29 cellular contexts compared by ENCODE assay signal in genomic region chr20:38224534-38224933, GRCh38. TPM values are rescaled to one million over a fixed set of nuclear protein-coding genes. Genes with fewer than 3 reads are reported as not detected.
"Had no signal": no experiment of that assay in that cellular context is flagged by ENCODE, and none has a peak within 500 bp of the region (broad histone marks: within the 10 kb centered on the region; RNA-seq: fewer than 3 reads in every experiment).

No MANE protein-coding gene starts in this region.

- H3K9me3 ChIP-seq: adrenal gland, ascending aorta, right lobe of liver, thyroid gland, upper lobe of right lung had no signal

- H3K4me1 ChIP-seq: adrenal gland, parathyroid adenoma, upper lobe of right lung had no signal

- H3K4me3 Mint-ChIP-seq: activated CD4-positive, alpha-beta T cell treated with anti-CD3 and anti-CD28 coated beads, Interleukin-2, amount 10 ng/mL, durations not matched to agents 7 days and 5 days; activated naive CD8-positive, alpha-beta T cell; activated T-cell treated with anti-CD3 and anti-CD28 coated beads, Interleukin-2, amount 50 U/mL, for 24 hours; memory B cell; nephron had no signal

- H3K9ac ChIP-seq: parathyroid adenoma had no signal

- H3K36me3 Mint-ChIP-seq: activated naive CD8-positive, alpha-beta T cell; memory B cell had no signal

- H2AFZ ChIP-seq: parathyroid adenoma had no signal

- FAIRE-seq: colon, endothelial cell of umbilical vein, small intestine had no signal

- DNase-seq: activated CD4-positive, alpha-beta T cell treated with anti-CD3 and anti-CD28 coated beads, Interleukin-2, amount 10 ng/mL, durations not matched to agents 7 days and 5 days; activated CD8-positive, alpha-beta memory T cell treated with anti-CD3 and anti-CD28 coated beads, Interleukin-2, amount 50 U/mL, for 4 hours; activated naive CD4-positive, alpha-beta T cell; activated T-cell treated with anti-CD3 and anti-CD28 coated beads, Interleukin-2, amount 50 U/mL, for 24 hours; adrenal gland; brain microvascular endothelial cell; central memory CD4-positive, alpha-beta T cell; effector memory CD4-positive, alpha-beta T cell; foreskin melanocyte; left cardiac atrium; right lobe of liver; small intestine; stimulated activated CD4-positive, alpha-beta T cell treated with anti-CD3 and anti-CD28 coated beads, Interleukin-4, amount 100 ng/mL, for 1 hour; stimulated activated naive CD8-positive, alpha-beta T cell treated with anti-CD3 and anti-CD28 coated beads, Interleukin-15, Interleukin-2, amounts not matched to agents 100 U/mL and 50 U/mL, for 24 hours; thyroid gland had no signal

- H3K4me3 ChIP-seq: adrenal gland, ascending aorta, right lobe of liver, thyroid gland, upper lobe of right lung had no signal

- H3K27me3 Mint-ChIP-seq: memory B cell had no signal

- H3K79me2 ChIP-seq: parathyroid adenoma had no signal

- H3K27me3 ChIP-seq: adrenal gland, ascending aorta, brain microvascular endothelial cell, right lobe of liver, thyroid gland, upper lobe of right lung had no signal

- H3K9me3 Mint-ChIP-seq: activated CD4-positive, alpha-beta T cell treated with anti-CD3 and anti-CD28 coated beads, Interleukin-2, amount 10 ng/mL, durations not matched to agents 7 days and 5 days; activated T-cell treated with anti-CD3 and anti-CD28 coated beads, Interleukin-2, amount 50 U/mL, for 24 hours; activated T-helper 2 cell treated with anti-CD3 and anti-CD28 coated beads, Interferon-gamma antibody, Interleukin-2, Interleukin-4, amounts not matched to agents 10 μg/mL and 5 μg/mL and 100 μg/mL, durations not matched to agents 14 hours and 24 hours and 36 hours; memory B cell; nephron had no signal

- H3K36me3 ChIP-seq: adrenal gland, right lobe of liver, thyroid gland, upper lobe of right lung had no signal

- H3K27ac Mint-ChIP-seq: activated CD4-positive, alpha-beta T cell treated with anti-CD3 and anti-CD28 coated beads, Interleukin-2, amount 10 ng/mL, durations not matched to agents 7 days and 5 days; activated naive CD8-positive, alpha-beta T cell; activated T-cell treated with anti-CD3 and anti-CD28 coated beads, Interleukin-2, amount 50 U/mL, for 24 hours; activated T-helper 2 cell treated with anti-CD3 and anti-CD28 coated beads, Interferon-gamma antibody, Interleukin-2, Interleukin-4, amounts not matched to agents 10 μg/mL and 5 μg/mL and 100 μg/mL, durations not matched to agents 14 hours and 24 hours and 36 hours; memory B cell had no signal

- H3K27ac ChIP-seq: adrenal gland, ascending aorta, brain microvascular endothelial cell, parathyroid adenoma, right lobe of liver, thyroid gland, upper lobe of right lung, VCaP had no signal

- ATAC-seq: activated CD4-positive, CD25-positive, alpha-beta regulatory T cell treated with anti-CD3 and anti-CD28 coated beads, Interleukin-2, amount 50 U/mL, for 24 hours; esophagus mucosa; left cardiac atrium; stimulated activated naive CD8-positive, alpha-beta T cell treated with anti-CD3 and anti-CD28 coated beads, Interleukin-15, Interleukin-2, amounts not matched to agents 100 U/mL and 50 U/mL, for 24 hours; upper lobe of right lung had no signal

RNA-seq across cellular contexts. Expression of gene KIAA1755, which starts 36.0 kb away (rescaled TPM):
- total RNA-seq: activated CD4-positive, alpha-beta T cell treated with anti-CD3 and anti-CD28 coated beads, Interleukin-2, amount 10 ng/mL, durations not matched to agents 7 days and 5 days; activated T-helper 2 cell treated with anti-CD3 and anti-CD28 coated beads, Interferon-gamma antibody, Interleukin-2, Interleukin-4, amounts not matched to agents 10 μg/mL and 5 μg/mL and 100 μg/mL, durations not matched to agents 14 hours and 24 hours and 36 hours; dermis microvascular lymphatic vessel endothelial cell; T-helper 2 cell treated with Interferon-gamma antibody and Interleukin-4, amounts not matched to agents 100 ng/mL and 5 ng/mL, for 36 hours had no signal

RNA-seq across cellular contexts. Expression of gene TGM2, which starts 59.5 kb away (rescaled TPM):
- total RNA-seq: activated T-helper 2 cell treated with anti-CD3 and anti-CD28 coated beads, Interferon-gamma antibody, Interleukin-2, Interleukin-4, amounts not matched to agents 10 μg/mL and 5 μg/mL and 100 μg/mL, durations not matched to agents 14 hours and 24 hours and 36 hours had no signal
